ENCODE assay signal across 16 cellular contexts in the genomic region with DNA sequence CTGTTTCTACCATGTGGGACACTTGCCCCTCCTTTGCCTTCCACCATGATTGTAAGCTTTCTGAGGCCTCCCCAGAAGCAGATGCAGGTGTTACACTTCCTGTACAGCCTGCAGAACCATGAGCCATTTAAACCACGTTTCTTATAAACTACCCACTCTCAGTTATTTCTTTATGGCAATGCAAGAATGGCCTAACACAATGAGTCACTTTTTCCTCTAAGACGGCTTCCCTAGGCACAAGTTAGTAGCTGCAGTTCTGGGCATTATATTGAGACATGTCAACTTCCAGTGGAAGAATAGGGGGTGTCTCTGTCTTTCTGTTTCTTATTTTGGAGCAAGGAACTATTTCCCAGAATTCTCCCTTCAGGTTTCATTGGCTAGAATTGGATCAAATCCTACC. TPM values are rescaled to one million over a fixed set of nuclear protein-coding genes. Genes with fewer than 3 reads are reported as not detected.
DNase-seq lines count a peak whose midpoint lies in the region; ATAC-seq and TF ChIP-seq lines count a peak whose summit lies in the region.
"Had no signal": no experiment of that assay in that cellular context is flagged by ENCODE, and none has a peak within 500 bp of the region (broad histone marks: within the 10 kb centered on the region; RNA-seq: fewer than 3 reads in every experiment).

No MANE protein-coding gene starts in this region.

- DNase-seq in GM23248 (peak; percentile 2), NB4 (ENCODE audit: low read depth) (peak; percentile 2), iris pigment epithelial cell (ENCODE audit: low read depth) (peak; percentile 51), ascending aorta (ENCODE audit: low spot score in 2 of 2) (no peak), omental fat pad (ENCODE audit: low spot score) (no peak), NCI-H1092 treated with DMSO at 0.1 percent for 48 hours (lab: John Stamatoyannopoulos, UW) (no peak)
- no peak for DNase-seq in central memory CD8-positive, alpha-beta T cell (ENCODE audit: low spot score in 2 of 2)
- DNase-seq: DND-41, KBM-7, NCI-H1417, NCI-H1930, NCI-H526 treated with DMSO at 0.1 percent for 48 hours, SIG-M5 had no signal

- H4K20me1 ChIP-seq in GM23248 (ENCODE audit: insufficient read depth): no peaks in the 10 kb centered on the region
- H4K20me1 ChIP-seq: BLaER1 treated with 17β-estradiol and CSF1 and Interleukin-3, amounts not matched to agents 10 nM and 100 nM had no signal

- H3K9me3 Mint-ChIP-seq in central memory CD8-positive, alpha-beta T cell: no peaks in the 10 kb centered on the region

- no peak for TF ChIP-seq POLR2A in NB4 (IDR thresholded peaks at IDR 0.05; ENCODE audit: extremely low read depth, insufficient read length)

- H2AFZ ChIP-seq in GM23248: no peak overlapping the region

- intact Hi-C loops in ascending aorta (cut with DNase I): no loop called here

- no peak overlapping the region for H3K4me3 ChIP-seq in GM23248
- H3K4me3 ChIP-seq in NB4 (ENCODE audit: low read depth, low read length): no peak overlapping the region
- no peak overlapping the region for H3K4me3 ChIP-seq in ascending aorta
- H3K4me3 ChIP-seq: BLaER1 treated with 17β-estradiol and CSF1 and Interleukin-3, amounts not matched to agents 10 nM and 100 nM had no signal

- H3F3A ChIP-seq in GM23248 (ENCODE audit: insufficient read depth): no peaks in the 10 kb centered on the region

- peak overlapping the region; percentile 44 for H3K27ac Mint-ChIP-seq in central memory CD8-positive, alpha-beta T cell (ENCODE audit: low read depth)

- in situ Hi-C loops in GM23248 (cut with MboI): no loop called here

- H3K36me3 ChIP-seq in GM23248 (ENCODE audit: low read depth) (no peaks in the 10 kb centered on the region), ascending aorta (no peaks in the 10 kb centered on the region)
- H3K36me3 ChIP-seq: BLaER1 treated with 17β-estradiol and CSF1 and Interleukin-3, amounts not matched to agents 10 nM and 100 nM had no signal

- no peaks in the 10 kb centered on the region for H3K79me2 ChIP-seq in GM23248 (ENCODE audit: insufficient read depth)

- H3K27ac ChIP-seq in GM23248 (no peak overlapping the region), ascending aorta (no peak overlapping the region)
- H3K27ac ChIP-seq: BLaER1 treated with 17β-estradiol and CSF1 and Interleukin-3, amounts not matched to agents 10 nM and 100 nM had no signal

- no peak for ATAC-seq in central memory CD8-positive, alpha-beta T cell (replicated peaks; ENCODE audit: extremely low read depth, poor library complexity, severe bottlenecking)
- ATAC-seq in omental fat pad (ENCODE audit: low FRiP score) (no peak), HG02884 (IDR thresholded peaks at IDR 0.05; ENCODE audit: unreplicated experiment) (no peak)

- H3K9me3 ChIP-seq in GM23248 (ENCODE audit: low read depth) (no peaks in the 10 kb centered on the region), ascending aorta (no peaks in the 10 kb centered on the region)

- TF ChIP-seq CTCF in NB4 (IDR thresholded peaks at IDR 0.05; ENCODE audit: low read depth, low read length) (no peak), ascending aorta (IDR thresholded peaks at IDR 0.05) (no peak), omental fat pad (IDR thresholded peaks at IDR 0.05) (no peak)

- H3K36me3 Mint-ChIP-seq in central memory CD8-positive, alpha-beta T cell (ENCODE audit: insufficient read depth): no peaks in the 10 kb centered on the region

- H3K4me1 ChIP-seq in GM23248 (ENCODE audit: insufficient read depth) (no peaks in the 10 kb centered on the region), ascending aorta (no peaks in the 10 kb centered on the region)

- H3K9ac ChIP-seq in GM23248: no peak overlapping the region
- H3K9ac ChIP-seq: BLaER1 treated with 17β-estradiol and CSF1 and Interleukin-3, amounts not matched to agents 10 nM and 100 nM had no signal

- WGBS in GM23248 (ENCODE audit: low coverage in 1 of 2, low lambda C conversion rate in 2 of 2, missing lambda C conversion rate in 2 of 2), 2 experiments: 40 to 58% methylated on average over 2 of the region's 2 CpGs

- no peaks in the 10 kb centered on the region for H3K9me2 ChIP-seq in GM23248 (ENCODE audit: insufficient read depth)

- no peak overlapping the region for H3K4me2 ChIP-seq in GM23248 (ENCODE audit: unreplicated experiment)

- no peaks in the 10 kb centered on the region for H3K27me3 Mint-ChIP-seq in central memory CD8-positive, alpha-beta T cell

- no peaks in the 10 kb centered on the region for H3K27me3 ChIP-seq in GM23248 (replicated peaks; ENCODE audit: insufficient read depth)
- no peaks in the 10 kb centered on the region for H3K27me3 ChIP-seq in ascending aorta
- H3K27me3 ChIP-seq: BLaER1 treated with 17β-estradiol and CSF1 and Interleukin-3, amounts not matched to agents 10 nM and 100 nM had no signal

- H3K4me3 Mint-ChIP-seq in central memory CD8-positive, alpha-beta T cell: no peak overlapping the region

- H3K4me1 Mint-ChIP-seq in central memory CD8-positive, alpha-beta T cell: peaks cover 24% of the 10 kb centered on the region

RNA-seq across cellular contexts. Expression of a gene that starts 32.9 kb away (rescaled TPM):
- total RNA-seq in GM23248 (2014; rRNA removed; shearing (Covaris generic)): not detected in 2 replicates
- polyA plus RNA-seq in GM23248 (2016; fragmentation: Nextera tagmentation; extraction: Ambion mirVana): not detected in 2 replicates
- total RNA-seq in ascending aorta (76.2 TPM), omental fat pad (10 to 100 TPM in 3 of 4 donors, 1 to 10 TPM in 1; 9.8 to 99.9 (median 40.8) TPM)
- total RNA-seq: H1 had no signal
- polyA plus RNA-seq: H1 had no signal

Comparison
In these comparisons a context has a peak if more than half of its experiments do, and no peak if none do; other contexts are left out.
1. DNase-seq: peak in GM23248 (single experiment), NB4 (single experiment) and iris pigment epithelial cell (single experiment); none in central memory CD8-positive, alpha-beta T cell (0 of 2), ascending aorta (0 of 2), omental fat pad (single experiment) and NCI-H1092 treated with DMSO at 0.1 percent for 48 hours (single experiment).
2. RNA of a gene that starts 32.9 kb away (total RNA-seq): 76.2 TPM in ascending aorta (single experiment) and 9.8 to 99.9 TPM in omental fat pad; not detected in GM23248; every median in the first group is over 10 times any median in the second.